In genomic region chr5:62403411-62404250, GRCh38 we compare ENCODE assay signal across 8 cellular contexts. TPM values are rescaled to one million over a fixed set of nuclear protein-coding genes. Genes with fewer than 3 reads are reported as not detected.
DNase-seq lines count a peak whose midpoint lies in the region; ATAC-seq and TF ChIP-seq lines count a peak whose summit lies in the region.

TSS of gene DIMT1 (minus strand) at chr5:62403905. CDS start at chr5:62403772, 133 bp downstream.

- H3K4me1 ChIP-seq in ACC112 (ENCODE audit: control insufficient read depth, insufficient read depth, low read length, unreplicated experiment) (peaks cover 12% of the 10 kb centered on the region), breast epithelium (no peaks in the 10 kb centered on the region), skeletal muscle tissue (ENCODE audit: control insufficient read depth in 3 of 3, insufficient read depth in 3 of 3, low read length in 3 of 3) (peaks cover 8 to 15% (median 13%) of the 10 kb centered on the region in 3 donors)

- DNase-seq in NCI-H2196 treated with DMSO at 0.1 percent for 48 hours (lab: John Stamatoyannopoulos, UW; ENCODE audit: unreplicated experiment) = peak; percentile 58
- peak; percentile 94 to 96 for DNase-seq in breast epithelium (ENCODE audit: low spot score in 2 of 2)

- intact Hi-C loops in breast epithelium (cut with DNase I; ENCODE audit: low total_unique reads) = no loop called here

- TF ChIP-seq CTCF in VCaP (conservative IDR thresholded peaks at IDR 0.05) = no peak
- peak in 1 of 3 donors; percentile 11 for TF ChIP-seq CTCF in breast epithelium (IDR thresholded peaks at IDR 0.05)

- ATAC-seq in GM18870 (IDR thresholded peaks at IDR 0.05; ENCODE audit: unreplicated experiment) = peak; percentile 95
- ATAC-seq in HG03135 (IDR thresholded peaks at IDR 0.05; ENCODE audit: unreplicated experiment) = peak; percentile 98

- TF ChIP-seq POLR2A in breast epithelium (IDR thresholded peaks at IDR 0.05) = peak; percentile 28

- peaks cover 23% of the 10 kb centered on the region for H3K79me2 ChIP-seq in ACC112 (ENCODE audit: control insufficient read depth, insufficient read depth, low read length, unreplicated experiment)

- H3K36me3 ChIP-seq in ACC112 (ENCODE audit: insufficient read depth, low read length) (no peaks in the 10 kb centered on the region), breast epithelium (no peaks in the 10 kb centered on the region), skeletal muscle tissue (ENCODE audit: control insufficient read depth in 3 of 3, insufficient read depth in 3 of 3, low read length in 3 of 3) (peaks cover 7 to 8% (median 7%) of the 10 kb centered on the region in 3 donors)

- peak within 1 kb of the TSS; percentile 93 for H2AFZ ChIP-seq in ACC112 (ENCODE audit: low read length, unreplicated experiment)

- H3K27me3 ChIP-seq in ACC112 (ENCODE audit: insufficient read depth, low read length) = no peaks in the 10 kb centered on the region
- no peaks in the 10 kb centered on the region for H3K27me3 ChIP-seq in breast epithelium
- no peaks in the 10 kb centered on the region for H3K27me3 ChIP-seq in skeletal muscle tissue (ENCODE audit: control insufficient read depth in 3 of 3, insufficient read depth in 3 of 3, low read length in 3 of 3)

- H3K9me3 ChIP-seq in breast epithelium (no peaks in the 10 kb centered on the region), iPS-18c (ENCODE audit: control insufficient read depth, insufficient read depth, low read length) (no peaks in the 10 kb centered on the region), skeletal muscle tissue (ENCODE audit: control insufficient read depth in 3 of 3, low read length in 3 of 3) (no peaks in the 10 kb centered on the region)

- peak within 1 kb of the TSS; percentile 92 to 97 (median 94) for H3K9ac ChIP-seq in skeletal muscle tissue (ENCODE audit: low read depth in 1 of 3, low read length in 3 of 3)

- H3K27ac ChIP-seq in ACC112 (ENCODE audit: low read depth, low read length) (peak within 1 kb of the TSS; percentile 88), VCaP (peak within 1 kb of the TSS; percentile 94), breast epithelium (peak within 1 kb of the TSS; percentile 92 to 95), skeletal muscle tissue (ENCODE audit: low read depth, low read length) (peak within 1 kb of the TSS; percentile 96)

- peak within 1 kb of the TSS; percentile 87 for H3K4me3 ChIP-seq in ACC112 (ENCODE audit: low read depth, low read length)
- peak within 1 kb of the TSS; percentile 81 to 92 (median 82) for H3K4me3 ChIP-seq in breast epithelium
- peak within 1 kb of the TSS; percentile 95 for H3K4me3 ChIP-seq in iPS-18c (ENCODE audit: insufficient read depth, low read depth, low read length)
- H3K4me3 ChIP-seq in skeletal muscle tissue (ENCODE audit: low read length in 3 of 3) = peak within 1 kb of the TSS; percentile 68 to 97 (median 81)

RNA-seq across cellular contexts. Expression of gene DIMT1, which starts in this region (rescaled TPM):
- 10 to 100 TPM; 34.5 to 38.3 (median 38.1) TPM for total RNA-seq in breast epithelium
- 13.0 TPM for total RNA-seq in skeletal muscle tissue

Comparison
In these comparisons a context has a peak if more than half of its experiments do, and no peak if none do; other contexts are left out.
1. Peak in every context shown above with its lines: DNase-seq, ATAC-seq, H3K4me3 ChIP-seq and H3K27ac ChIP-seq.